Comparison of ENCODE assay signal across 29 cellular contexts in the genomic region with DNA sequence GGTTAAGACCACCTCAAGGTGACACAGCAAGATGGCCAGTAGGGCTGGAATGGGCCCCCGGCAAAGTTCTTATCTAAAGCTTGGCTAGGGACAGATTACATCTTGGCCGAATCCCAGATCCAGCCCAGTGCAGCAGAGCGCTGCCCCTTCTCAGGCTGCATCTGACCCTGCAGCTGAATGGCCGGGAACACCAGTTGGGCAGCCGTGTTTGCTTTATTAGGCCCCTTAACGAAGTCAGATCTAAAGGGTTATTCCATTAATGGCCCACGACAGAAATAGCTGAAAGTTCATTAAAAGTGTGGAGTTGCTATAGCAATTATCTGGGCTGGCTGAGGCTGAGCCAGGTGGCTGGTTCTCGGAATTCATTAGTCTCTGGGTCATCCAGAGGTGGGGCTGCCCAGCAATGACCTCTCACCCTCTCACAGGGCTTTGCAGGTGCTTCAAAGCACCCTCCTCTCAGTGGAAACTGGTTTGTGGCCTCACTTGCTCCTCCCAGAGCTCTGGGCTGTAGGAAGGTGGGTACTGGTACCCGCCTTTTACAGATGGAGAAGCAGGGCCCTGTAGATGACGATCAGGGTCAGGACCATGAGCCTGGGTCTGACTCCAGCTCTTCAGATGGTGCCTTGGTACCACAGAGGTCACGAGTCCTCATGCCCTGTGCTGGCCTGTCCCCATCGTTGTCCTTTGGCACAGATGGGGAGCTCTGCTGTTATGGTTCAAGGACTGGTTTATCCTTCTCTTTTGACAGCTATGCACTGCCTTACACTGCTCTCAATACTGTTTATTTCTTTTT.
A peak's percentile ranks its signal among the peaks of the same experiment; 100 is the strongest.
DNase-seq lines count a peak whose midpoint lies in the region; ATAC-seq, FAIRE-seq and TF ChIP-seq lines count a peak whose summit lies in the region.
"Had no signal": no experiment of that assay in that cellular context is flagged by ENCODE, and none has a peak within 500 bp of the region (broad histone marks: within the 10 kb centered on the region; RNA-seq: fewer than 3 reads in every experiment).

No MANE protein-coding gene starts in this region.

- H3K36me3 ChIP-seq in heart right ventricle: peaks cover 0 to 25% (median 0%) of the 10 kb centered on the region in 9 donors
- H3K36me3 ChIP-seq in pancreas: no peaks in the 10 kb centered on the region
- H3K36me3 ChIP-seq: SJSA1 had no signal

- H3K27ac ChIP-seq in heart right ventricle (peak overlapping the region in 9 of 10 donors; percentile 67 to 88 (median 84)), pancreas (no peak overlapping the region)
- H3K27ac ChIP-seq: PC-9, SJSA1, suprapubic skin had no signal

- TF ChIP-seq CTCF in heart right ventricle (IDR thresholded peaks at IDR 0.05) (no peak), pancreas (IDR thresholded peaks at IDR 0.05) (no peak)

- H3K9me3 ChIP-seq in heart right ventricle (no peaks in the 10 kb centered on the region), pancreas (no peaks in the 10 kb centered on the region)
- H3K9me3 ChIP-seq: SJSA1, suprapubic skin had no signal

- intact Hi-C loops in Right ventricle myocardium superior (cut with DNase I) (no loop called here), Right ventricle myocardium inferior (cut with DNase I) (no loop called here), heart right ventricle (cut with DNase I) (loop anchor here in 1 of 10 donors (2.0 kb wide), 1 partner anchor 85 kb away; a partner anchor contains a TSS), pancreas (cut with DNase I) (loop anchor here in 1 of 3 donors (10.0 kb wide), 1 partner anchor 99 kb away; no protein-coding TSS in a partner anchor)

- H3K27me3 ChIP-seq in heart right ventricle: no peaks in the 10 kb centered on the region
- H3K27me3 ChIP-seq in pancreas: no peaks in the 10 kb centered on the region
- H3K27me3 ChIP-seq: SJSA1, suprapubic skin had no signal

- 47 to 58% methylated on average over 12 of the region's 12 CpGs for WGBS in heart right ventricle, 2 donors
- WGBS in pancreas, 2 donors: 46 to 48% methylated on average over 12 of the region's 12 CpGs

- peaks cover 18 to 67% (median 45%) of the 10 kb centered on the region in 9 donors for H3K4me1 ChIP-seq in heart right ventricle
- H3K4me1 ChIP-seq in pancreas: no peaks in the 10 kb centered on the region
- H3K4me1 ChIP-seq: suprapubic skin had no signal

- FAIRE-seq in pancreas (lab: Jason Lieb, UNC): no peak
- FAIRE-seq: GM12891 had no signal

- H3K4me3 ChIP-seq in heart right ventricle: no peak overlapping the region
- H3K4me3 ChIP-seq in pancreas: no peak overlapping the region
- H3K4me3 ChIP-seq: PC-9, SJSA1, suprapubic skin had no signal

- DNase-seq in Right ventricle myocardium superior (no peak), Right ventricle myocardium inferior (ENCODE audit: missing footprints) (no peak), heart right ventricle (no peak), pancreas (peak in 2 of 6 donors; percentile 16 to 57), nucleus accumbens (lab: John Stamatoyannopoulos, UW) (no peak), NCI-H748 treated with DMSO at 0.1 percent for 48 hours (lab: John Stamatoyannopoulos, UW) (no peak), H4 (ENCODE audit: low spot score) (no peak)
- DNase-seq: 8988T; activated CD4-positive, alpha-beta T cell treated with anti-CD3 and anti-CD28 coated beads, Interleukin-2, amount 50 U/mL, for 48 hours; activated CD4-positive, CD25-positive, alpha-beta regulatory T cell; activated naive CD4-positive, alpha-beta T cell treated with anti-CD3 and anti-CD28 coated beads, Interleukin-2, amount 10 ng/mL, durations not matched to agents 7 days and 5 days; amniotic stem cell; CD4-positive, CD25-positive, alpha-beta regulatory T cell; foreskin fibroblast; GOT3; NCI-H1048; NCI-H187; NCI-H2171 treated with DMSO at 0.1 percent for 48 hours; NCI-H510A treated with DMSO at 0.1 percent for 48 hours; stimulated activated CD4-positive, alpha-beta T cell treated with anti-CD3 and anti-CD28 coated beads, Interleukin-12 subunit alpha, Interleukin-12 subunit beta, amount 100 ng/mL, for 4 hours; stimulated activated CD4-positive, alpha-beta T cell treated with anti-CD3 and anti-CD28 coated beads, Interleukin-4, amount 100 ng/mL, for 24 hours; T-helper 1 cell had no signal

- peak; percentile 2 for ATAC-seq in Right ventricle myocardium superior (ENCODE audit: poor library complexity)
- no peak for ATAC-seq in Right ventricle myocardium inferior
- no peak for ATAC-seq in heart right ventricle
- ATAC-seq in pancreas: peak; percentile 40 to 73 (median 50)
- no peak for ATAC-seq in GM18511 (IDR thresholded peaks at IDR 0.05; ENCODE audit: unreplicated experiment)
- ATAC-seq: esophagus mucosa; stimulated activated effector memory CD8-positive, alpha-beta T cell treated with anti-CD3 and anti-CD28 coated beads, Interleukin-12 subunit alpha, Interleukin-12 subunit beta, amount 100 ng/mL, for 72 hours had no signal

Comparison
In these comparisons a context has a peak if more than half of its experiments do, and no peak if none do; other contexts are left out.
1. ATAC-seq: peak in Right ventricle myocardium superior (single experiment) and pancreas (4 of 4); none in Right ventricle myocardium inferior (single experiment), heart right ventricle (0 of 8) and GM18511 (single experiment).
2. H3K27ac ChIP-seq: peak in heart right ventricle (9 of 10); none in pancreas (0 of 4).